In genomic region chr19:56538761-56539263, GRCh38 we compare ENCODE assay signal across 7 cellular contexts. TPM values are rescaled to one million over a fixed set of nuclear protein-coding genes. Genes with fewer than 3 reads are reported as not detected.
A peak's percentile ranks its signal among the peaks of the same experiment; 100 is the strongest.
DNase-seq lines count a peak whose midpoint lies in the region; ATAC-seq, FAIRE-seq and TF ChIP-seq lines count a peak whose summit lies in the region.

Gene ZFP28 (plus strand): TSS chr19:56538948. CDS start chr19:56539019, 71 bp downstream.

- H3K9me3 Mint-ChIP-seq in immature natural killer cell, result peaks cover 15 to 80% (median 38%) of the 10 kb centered on the region in 6 donors

- peak within 1 kb of the TSS; percentile 88 to 94 (median 92) for H3K4me3 Mint-ChIP-seq in immature natural killer cell

- FAIRE-seq in GM12891 (lab: Jason Lieb, UNC), result no peak

- H3K27me3 Mint-ChIP-seq in immature natural killer cell (ENCODE audit: low read depth in 3 of 3), result peaks cover 2 to 13% (median 8%) of the 10 kb centered on the region in 3 donors

- peak within 1 kb of the TSS; percentile 62 to 96 (median 90) for H3K27ac Mint-ChIP-seq in immature natural killer cell

- H3K36me3 ChIP-seq in body of pancreas (replicated peaks in 1 of 2; ENCODE audit: insufficient read depth in 1 of 2, low read depth in 2 of 2), result no peaks in the 10 kb centered on the region

- peaks cover 12% of the 10 kb centered on the region for H3K4me1 ChIP-seq in body of pancreas

- peaks cover 32 to 39% of the 10 kb centered on the region in 2 donors for H3K4me1 Mint-ChIP-seq in immature natural killer cell

- WGBS in body of pancreas, 2 donors, result 0 to 2% methylated on average over 1 to 47 of the region's 65 CpGs

- TF ChIP-seq CTCF in body of pancreas (IDR thresholded peaks at IDR 0.05), result no peak

- H3K27ac ChIP-seq in body of pancreas, result peak within 1 kb of the TSS; percentile 79 to 93 (median 86)

- TF ChIP-seq POLR2A in GM12891 (IDR thresholded peaks at IDR 0.05; ENCODE audit: low read depth, low read length) (no peak), body of pancreas (IDR thresholded peaks at IDR 0.05) (peak in 1 of 3 donors; percentile 2)

- H3K27me3 ChIP-seq in body of pancreas, result no peaks in the 10 kb centered on the region

- DNase-seq in GM12891 (ENCODE audit: insufficient read length, low spot score) (peak; percentile 32), OCI-M1 (lab: John Stamatoyannopoulos, UW) (peak; percentile 94), body of pancreas (peak in 1 of 4 donors; percentile 76), immature natural killer cell (no peak), NCI-H226 (no peak)
- peak; percentile 56 to 63 for DNase-seq in stimulated activated CD4-positive, alpha-beta T cell treated with anti-CD3 and anti-CD28 coated beads, Interleukin-2, amount 100 ng/mL, for 48 hours

- H3K36me3 Mint-ChIP-seq in immature natural killer cell, result peaks cover 16 to 39% (median 20%) of the 10 kb centered on the region in 3 donors

- H3K9me3 ChIP-seq in body of pancreas, result peaks cover 0 to 22% (median 0%) of the 10 kb centered on the region in 3 donors

- intact Hi-C loops in body of pancreas (cut with DNase I), result no loop called here

- ATAC-seq in HG02763 (IDR thresholded peaks at IDR 0.05; ENCODE audit: unreplicated experiment), result peak; percentile 38
- peak; percentile 76 for ATAC-seq in body of pancreas

- peak within 1 kb of the TSS; percentile 65 to 79 for H3K4me3 ChIP-seq in body of pancreas

TF ChIP-seq in GM12891, 5 proteins besides CTCF, POLR2A, EP300 and RAD21:
- TF ChIP-seq TAF1 (IDR thresholded peaks at IDR 0.05; ENCODE audit: low read depth, low read length), result no peak
- no peak for TF ChIP-seq POU2F2 (IDR thresholded peaks at IDR 0.05; ENCODE audit: low read depth, low read length)
- no peak for TF ChIP-seq PAX5 (IDR thresholded peaks at IDR 0.05; ENCODE audit: insufficient read depth, low read length, severe bottlenecking)
- TF ChIP-seq SPI1 (IDR thresholded peaks at IDR 0.05; ENCODE audit: low read depth, low read length), result no peak
- no peak for TF ChIP-seq POLR2AphosphoS5 (IDR thresholded peaks at IDR 0.05; ENCODE audit: low read depth, low read length)

RNA-seq across cellular contexts. Expression of gene ZFP28, which starts in this region (rescaled TPM):
- 0.47 TPM for polyA plus RNA-seq in GM12891 (2012; ENCODE audit: low read depth, missing spikeins)
- 1 to 10 TPM; 3.3 to 5.2 TPM for total RNA-seq in body of pancreas
- 1 to 10 TPM; 2.4 to 5.3 (median 5.2) TPM for polyA plus RNA-seq in immature natural killer cell

Comparison
In these comparisons a context has a peak if more than half of its experiments do, and no peak if none do; other contexts are left out.
1. DNase-seq: peak in GM12891 (single experiment), OCI-M1 (single experiment) and stimulated activated CD4-positive, alpha-beta T cell treated with anti-CD3 and anti-CD28 coated beads, Interleukin-2, amount 100 ng/mL, for 48 hours (2 of 2); none in immature natural killer cell (0 of 3) and NCI-H226 (single experiment).